In the genomic region with DNA sequence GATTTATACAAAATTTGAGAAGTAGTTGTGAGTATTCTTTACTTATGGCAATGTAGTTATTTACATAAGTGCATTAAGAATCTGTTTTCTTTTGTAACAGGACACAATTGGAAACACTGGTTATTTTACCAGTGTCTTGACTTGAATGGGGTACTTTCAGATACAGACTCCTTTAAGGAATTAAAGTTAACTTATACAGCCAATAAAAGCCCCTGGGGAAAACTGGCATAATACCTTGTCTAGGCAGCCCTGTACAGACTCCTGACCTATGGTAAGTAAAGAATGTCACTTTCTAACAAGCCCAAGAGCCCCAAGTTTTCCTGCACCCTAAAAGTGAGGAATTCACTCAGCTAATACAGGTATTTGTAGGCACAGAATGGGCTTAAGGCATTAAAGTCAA, we compare ENCODE assay signal across 1 cellular context.
TF ChIP-seq lines count a peak whose summit lies in the region.

No MANE protein-coding gene starts in this region.

TF ChIP-seq in WTC11, 78 proteins besides CTCF, POLR2A, EP300 and RAD21 (continued from another document):
- TF ChIP-seq, protein P1, sequence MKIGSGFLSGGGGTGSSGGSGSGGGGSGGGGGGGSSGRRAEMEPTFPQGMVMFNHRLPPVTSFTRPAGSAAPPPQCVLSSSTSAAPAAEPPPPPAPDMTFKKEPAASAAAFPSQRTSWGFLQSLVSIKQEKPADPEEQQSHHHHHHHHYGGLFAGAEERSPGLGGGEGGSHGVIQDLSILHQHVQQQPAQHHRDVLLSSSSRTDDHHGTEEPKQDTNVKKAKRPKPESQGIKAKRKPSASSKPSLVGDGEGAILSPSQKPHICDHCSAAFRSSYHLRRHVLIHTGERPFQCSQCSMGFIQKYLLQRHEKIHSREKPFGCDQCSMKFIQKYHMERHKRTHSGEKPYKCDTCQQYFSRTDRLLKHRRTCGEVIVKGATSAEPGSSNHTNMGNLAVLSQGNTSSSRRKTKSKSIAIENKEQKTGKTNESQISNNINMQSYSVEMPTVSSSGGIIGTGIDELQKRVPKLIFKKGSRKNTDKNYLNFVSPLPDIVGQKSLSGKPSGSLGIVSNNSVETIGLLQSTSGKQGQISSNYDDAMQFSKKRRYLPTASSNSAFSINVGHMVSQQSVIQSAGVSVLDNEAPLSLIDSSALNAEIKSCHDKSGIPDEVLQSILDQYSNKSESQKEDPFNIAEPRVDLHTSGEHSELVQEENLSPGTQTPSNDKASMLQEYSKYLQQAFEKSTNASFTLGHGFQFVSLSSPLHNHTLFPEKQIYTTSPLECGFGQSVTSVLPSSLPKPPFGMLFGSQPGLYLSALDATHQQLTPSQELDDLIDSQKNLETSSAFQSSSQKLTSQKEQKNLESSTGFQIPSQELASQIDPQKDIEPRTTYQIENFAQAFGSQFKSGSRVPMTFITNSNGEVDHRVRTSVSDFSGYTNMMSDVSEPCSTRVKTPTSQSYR (CRISPR knock-in tag; IDR thresholded peaks at IDR 0.05), result no peak
- no peak for TF ChIP-seq NFYB (CRISPR knock-in tag; conservative IDR thresholded peaks at IDR 0.05; ENCODE audit: low read depth)
